8 cellular contexts compared by ENCODE assay signal in genomic region chr5:138575194-138576015, GRCh38. TPM values are rescaled to one million over a fixed set of nuclear protein-coding genes. Genes with fewer than 3 reads are reported as not detected.
A peak's percentile ranks its signal among the peaks of the same experiment; 100 is the strongest.
DNase-seq lines count a peak whose midpoint lies in the region; ATAC-seq and TF ChIP-seq lines count a peak whose summit lies in the region.

TSS of gene HSPA9 (minus strand) at chr5:138575401. CDS start at chr5:138575318, 83 bp downstream.

- H3K9me3 Mint-ChIP-seq in neural progenitor cell = no peaks in the 10 kb centered on the region

- ATAC-seq in foreskin keratinocyte = peak; percentile 85

- H3K36me3 ChIP-seq in neural progenitor cell = peaks cover 6% of the 10 kb centered on the region

- H3K27ac ChIP-seq in foreskin keratinocyte (peak within 1 kb of the TSS; percentile 99), neural progenitor cell (peak within 1 kb of the TSS; percentile 99)

- H3K4me1 ChIP-seq in foreskin keratinocyte (no peaks in the 10 kb centered on the region), neural progenitor cell (peaks cover 7% of the 10 kb centered on the region)

- H3K27ac Mint-ChIP-seq in neural progenitor cell = peak within 1 kb of the TSS; percentile 100

- no peaks in the 10 kb centered on the region for H3K9me3 ChIP-seq in neural progenitor cell (ENCODE audit: low read depth)

- CTCF ChIA-PET in HEK293T (lab: Yijun Ruan, JAX) = interaction anchor here (0.9 kb wide), 1 partner anchor 222 kb away, joined by 3 read pairs; no protein-coding TSS in a partner anchor

- H3K4me1 Mint-ChIP-seq in neural progenitor cell = peaks cover 17% of the 10 kb centered on the region

- peak within 1 kb of the TSS; percentile 86 for H2AFZ ChIP-seq in neural progenitor cell (replicated peaks)

- H3K9ac ChIP-seq in neural progenitor cell = peak within 1 kb of the TSS; percentile 95

- peaks cover 10% of the 10 kb centered on the region for H4K20me1 ChIP-seq in neural progenitor cell (ENCODE audit: low read depth)

- TF ChIP-seq CTCF in foreskin keratinocyte (conservative IDR thresholded peaks at IDR 0.05) (no peak), neural progenitor cell (IDR thresholded peaks at IDR 0.05) (peak; percentile 13)

- peak within 1 kb of the TSS; percentile 98 for H3K4me2 ChIP-seq in neural progenitor cell

- in situ Hi-C loops in SK-MEL-5 (cut with HindIII; ENCODE audit: low pct_unique_long_range_greater_than_20kb, low sequenced_read_pairs) = no loop called here

- peaks cover 41% of the 10 kb centered on the region for H3K79me2 ChIP-seq in neural progenitor cell (ENCODE audit: low read depth)

- peaks cover 32% of the 10 kb centered on the region for H3F3A ChIP-seq in neural progenitor cell (ENCODE audit: low read depth)

- POLR2A ChIA-PET in HEK293T (lab: Yijun Ruan, JAX) = interaction anchor here (0.6 to 4.4 kb wide), 39 partner anchors 9 to 848 kb away, joined by 3 to 31 read pairs (median 4); partner anchors contain the start of genes CTNNA1, EGR1 and ETF1

- H3K27me3 Mint-ChIP-seq in neural progenitor cell (ENCODE audit: insufficient read depth, low read depth) = peaks cover 4% of the 10 kb centered on the region

- H3K4me3 Mint-ChIP-seq in neural progenitor cell = peak within 1 kb of the TSS; percentile 97

- peaks cover 19% of the 10 kb centered on the region for H3K36me3 Mint-ChIP-seq in neural progenitor cell

- H3K27me3 ChIP-seq in foreskin keratinocyte (no peaks in the 10 kb centered on the region), neural progenitor cell (no peaks in the 10 kb centered on the region)

- DNase-seq in GF-D8 (lab: John Stamatoyannopoulos, UW) = peak; percentile 84
- DNase-seq in HEK293T (ENCODE audit: extremely low spot score) = peak; percentile 98
- peak; percentile 99 for DNase-seq in MV-4-11 (lab: John Stamatoyannopoulos, UW)
- peak; percentile 100 for DNase-seq in SK-MEL-5 (ENCODE audit: low read depth, low spot score)
- DNase-seq in activated naive CD4-positive, alpha-beta T cell treated with Interleukin-2 at 50 U/mL for 16 hours = peak; percentile 97
- DNase-seq in foreskin keratinocyte = peak; percentile 99 to 100
- DNase-seq in neural progenitor cell (ENCODE audit: low spot score) = peak; percentile 96
- peak; percentile 99 for DNase-seq in stromal cell of bone marrow (ENCODE audit: low read depth)

- peak within 1 kb of the TSS; percentile 71 for H3K4me3 ChIP-seq in neural progenitor cell

TF ChIP-seq in HEK293T, 16 proteins besides CTCF, POLR2A, EP300 and RAD21:
- no peak for TF ChIP-seq SUZ12 (IDR thresholded peaks at IDR 0.05)
- TF ChIP-seq ELF4 (IDR thresholded peaks at IDR 0.05) = peak; percentile 72
- TF ChIP-seq PKNOX1 (IDR thresholded peaks at IDR 0.05) = peak; percentile 58; the same call in 1 of the 2 replicates
- TF ChIP-seq FOXM1 (IDR thresholded peaks at IDR 0.05; ENCODE audit: borderline replicate concordance) = peak; percentile 82
- no peak for TF ChIP-seq FOXK2 (IDR thresholded peaks at IDR 0.05)
- TF ChIP-seq NFRKB (IDR thresholded peaks at IDR 0.05) = no peak
- TF ChIP-seq BHLHE40 (IDR thresholded peaks at IDR 0.05; ENCODE audit: borderline replicate concordance) = no peak
- no peak for TF ChIP-seq FOXA1 (IDR thresholded peaks at IDR 0.05)
- no peak for TF ChIP-seq ARNT (IDR thresholded peaks at IDR 0.05)
- TF ChIP-seq TARDBP (IDR thresholded peaks at IDR 0.05) = 0 out of 2 replicates have a peak, but pooled peaks have one; percentile 67
- no peak for TF ChIP-seq ZNF384 (IDR thresholded peaks at IDR 0.05)
- no peak; the same call in 1 of the 2 replicates for TF ChIP-seq LEF1 (IDR thresholded peaks at IDR 0.05; ENCODE audit: borderline replicate concordance)
- peak; percentile 96 for TF ChIP-seq L3MBTL2 (conservative IDR thresholded peaks at IDR 0.05)
- TF ChIP-seq CTBP1 (IDR thresholded peaks at IDR 0.05; ENCODE audit: borderline replicate concordance) = peak; percentile 32; the same call in 1 of the 2 replicates
TF ChIP-seq in HEK293T: peak in this region for 6.

RNA-seq across cellular contexts. Expression of gene HSPA9, which starts in this region (rescaled TPM):
- 743 and 805 TPM in 2 replicates for total RNA-seq in SK-MEL-5 (2014; rRNA removed; shearing (Covaris generic))
- polyA plus RNA-seq in SK-MEL-5 (2015; cell fraction: cytosol; rRNA removed) = 643 and 774 TPM in 2 replicates
- polyA plus RNA-seq in SK-MEL-5 (2015; cell fraction: nucleus; rRNA removed) = 566 and 618 TPM in 2 replicates
- 260 and 277 TPM in 2 replicates for total RNA-seq in foreskin keratinocyte
- polyA plus RNA-seq in foreskin keratinocyte = 122 and 152 TPM in 2 replicates
- total RNA-seq in neural progenitor cell (ENCODE audit: low replicate concordance) = 259 and 276 TPM in 2 replicates

Comparison
In these comparisons a context has a peak if more than half of its experiments do, and no peak if none do; other contexts are left out.
1. Peak in every context shown above with its lines: DNase-seq, ATAC-seq, H3K4me3 ChIP-seq and H3K27ac ChIP-seq.